In the genomic region with DNA sequence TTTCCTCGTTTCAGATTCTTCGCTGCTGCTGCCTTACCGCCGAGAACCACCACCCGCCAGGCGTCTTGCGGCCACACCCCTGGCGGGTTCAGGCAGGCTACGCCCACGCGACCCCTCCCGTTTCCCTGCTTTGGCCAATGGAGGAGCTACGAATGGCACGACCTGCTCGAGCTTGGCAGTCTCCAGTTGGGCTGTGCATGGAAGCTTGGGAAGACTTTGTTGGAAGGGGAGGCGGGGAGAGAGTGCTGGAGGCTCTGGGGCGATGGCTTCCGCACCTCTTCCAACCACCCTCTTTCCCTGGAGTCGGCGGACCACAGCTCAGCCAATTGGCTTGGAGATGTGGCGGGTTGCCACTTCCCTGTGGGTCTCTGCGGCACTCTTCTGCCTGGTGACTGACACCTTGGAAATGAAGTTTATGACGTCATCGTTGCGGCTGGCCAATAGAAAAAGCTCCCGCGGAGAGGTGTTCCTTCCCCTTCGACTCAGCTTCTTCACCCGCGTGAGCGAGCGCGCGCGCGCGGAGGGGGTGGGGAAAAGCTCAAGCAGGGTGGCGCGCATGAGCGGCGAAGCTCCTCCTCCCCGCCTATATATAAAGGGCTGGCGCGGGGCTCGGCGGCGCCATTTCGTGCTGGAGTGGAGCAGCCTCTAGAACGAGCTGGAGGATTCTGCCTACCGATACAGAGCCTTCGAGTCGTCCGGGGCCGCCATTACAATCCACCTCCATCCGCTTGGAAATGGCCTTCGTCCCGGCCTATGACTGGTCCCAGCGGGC, we compare ENCODE assay signal across 8 cellular contexts. TPM values are rescaled to one million over a fixed set of nuclear protein-coding genes. Genes with fewer than 3 reads are reported as not detected.
DNase-seq lines count a peak whose midpoint lies in the region; ATAC-seq, FAIRE-seq and TF ChIP-seq lines count a peak whose summit lies in the region.

No MANE protein-coding gene starts in this region.

- H3K4me1 ChIP-seq in HAP-1 = peaks cover 13% of the 10 kb centered on the region

- no peak for TF ChIP-seq CTCF in fibroblast of the aortic adventitia (IDR thresholded peaks at IDR 0.05; ENCODE audit: insufficient read depth, low read length)
- no peak for TF ChIP-seq CTCF in nephron (IDR thresholded peaks at IDR 0.05; ENCODE audit: unreplicated experiment in 3 of 3)

- H3K27me3 ChIP-seq in HAP-1 (ENCODE audit: low read depth) (no peaks in the 10 kb centered on the region), MG63 (no peaks in the 10 kb centered on the region)

- peak; percentile 44 for ATAC-seq in stimulated activated naive CD8-positive, alpha-beta T cell treated with anti-CD3 and anti-CD28 coated beads, Interleukin-15, Interleukin-2, amounts not matched to agents 100 U/mL and 50 U/mL, for 24 hours

- H3K36me3 Mint-ChIP-seq in nephron (ENCODE audit: low read depth) = peaks cover 47% of the 10 kb centered on the region

- peak overlapping the region; percentile 100 for H3K27ac Mint-ChIP-seq in nephron

- H3K27me3 Mint-ChIP-seq in nephron (ENCODE audit: low read depth) = no peaks in the 10 kb centered on the region

- no peaks in the 10 kb centered on the region for H3K9me3 ChIP-seq in HAP-1
- H3K9me3 ChIP-seq in MG63 = no peaks in the 10 kb centered on the region

- DNase-seq in HAP-1 (ENCODE audit: low spot score in 2 of 2) (peak; percentile 99), MG63 (peak; percentile 100), SHP77 (lab: John Stamatoyannopoulos, UW) (peak; percentile 99 to 100), activated gamma-delta T cell (lab: John Stamatoyannopoulos, UW) (peak; percentile 100), fibroblast of the aortic adventitia (ENCODE audit: low read depth) (peak; percentile 100)
- DNase-seq in stimulated activated naive CD8-positive, alpha-beta T cell treated with anti-CD3 and anti-CD28 coated beads, Interleukin-15, Interleukin-2, amounts not matched to agents 100 U/mL and 50 U/mL, for 24 hours = peak; percentile 99

- no peaks in the 10 kb centered on the region for H3K9me3 Mint-ChIP-seq in nephron

- in situ Hi-C loops in HAP-1 (cut with MboI; ENCODE audit: low sequenced_read_pairs) = loop anchor here (5.0 kb wide), 1 partner anchor 79 kb away; no protein-coding TSS in a partner anchor

- H3K36me3 ChIP-seq in HAP-1 (replicated peaks) = peaks cover 63% of the 10 kb centered on the region
- H3K36me3 ChIP-seq in MG63 = peaks cover 68% of the 10 kb centered on the region

- H3K4me1 Mint-ChIP-seq in nephron = peaks cover 31% of the 10 kb centered on the region

- H3K4me3 ChIP-seq in HAP-1 = peak overlapping the region; percentile 89
- H3K4me3 ChIP-seq in MG63 = peak overlapping the region; percentile 80
- peak overlapping the region; percentile 99 for H3K4me3 ChIP-seq in fibroblast of the aortic adventitia (ENCODE audit: low read depth, low read length)

- H3K4me3 Mint-ChIP-seq in nephron = peak overlapping the region; percentile 92 to 98 (median 95)

- peak; percentile 98 for FAIRE-seq in G401.6 (lab: Jason Lieb, UNC)

RNA-seq across cellular contexts. Expression of gene BRD2, which starts 3.4 kb away (rescaled TPM):
- total RNA-seq in MG63 (2014; rRNA removed; shearing (Covaris generic); ENCODE audit: low replicate concordance) = 207 and 281 TPM in 2 replicates
- total RNA-seq in fibroblast of the aortic adventitia (ENCODE audit: low replicate concordance) = 145 and 157 TPM in 2 replicates

RNA-seq across cellular contexts. Expression of gene HLA-DMA, which starts 18.9 kb away (rescaled TPM):
- 16.8 and 18.9 TPM in 2 replicates for total RNA-seq in MG63 (2014; rRNA removed; shearing (Covaris generic); ENCODE audit: low replicate concordance)
- 1.6 and 2.1 TPM in 2 replicates for total RNA-seq in fibroblast of the aortic adventitia (ENCODE audit: low replicate concordance)

RNA-seq across cellular contexts. Expression of gene HLA-DMB, which starts 30.9 kb away (rescaled TPM):
- total RNA-seq in MG63 (2014; rRNA removed; shearing (Covaris generic); ENCODE audit: low replicate concordance) = 0.76 and 0.79 TPM in 2 replicates
- total RNA-seq in fibroblast of the aortic adventitia (ENCODE audit: low replicate concordance) = 0.09 TPM in 1 of 2 replicates, not detected in the other

RNA-seq across cellular contexts. Expression of gene HLA-DOA, which starts 37.6 kb away (rescaled TPM):
- not detected in 2 replicates for total RNA-seq in MG63 (2014; rRNA removed; shearing (Covaris generic); ENCODE audit: low replicate concordance)
- not detected in 2 replicates for total RNA-seq in fibroblast of the aortic adventitia (ENCODE audit: low replicate concordance)

Comparison
In these comparisons a context has a peak if more than half of its experiments do, and no peak if none do; other contexts are left out.
1. Peak in every context shown above with its lines: DNase-seq, ATAC-seq and H3K4me3 ChIP-seq.